8 cellular contexts compared by ENCODE assay signal in the genomic region with DNA sequence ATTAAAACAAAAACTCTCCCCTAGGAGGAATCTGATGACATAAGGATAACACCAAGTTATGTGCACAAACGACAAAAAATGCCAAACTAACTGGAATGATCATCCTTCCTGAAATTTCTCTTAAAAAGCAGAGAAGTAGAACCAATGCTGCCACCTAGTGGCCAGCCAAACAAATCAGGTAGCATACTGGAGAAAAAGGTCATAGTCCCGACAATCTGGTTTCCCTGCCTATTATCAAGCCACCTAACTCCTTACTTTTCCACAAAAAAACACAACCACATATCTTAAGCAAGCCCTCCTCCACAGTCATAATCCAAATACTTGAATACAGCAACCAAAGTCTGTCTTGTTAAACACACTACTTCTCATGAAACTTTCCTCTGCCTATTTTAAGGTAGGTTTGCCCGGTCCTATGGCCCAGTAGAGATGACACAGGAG. TPM values are rescaled to one million over a fixed set of nuclear protein-coding genes. Genes with fewer than 3 reads are reported as not detected.
A peak's percentile ranks its signal among the peaks of the same experiment; 100 is the strongest.
DNase-seq lines count a peak whose midpoint lies in the region; ATAC-seq, FAIRE-seq and TF ChIP-seq lines count a peak whose summit lies in the region.

No MANE protein-coding gene starts in this region.

- ATAC-seq in foreskin keratinocyte, result peak; percentile 18
- ATAC-seq in upper lobe of right lung, result peak; percentile 54
- no peak for ATAC-seq in GM21529 (IDR thresholded peaks at IDR 0.05; ENCODE audit: unreplicated experiment)

- H3K27ac ChIP-seq in foreskin keratinocyte (no peak overlapping the region), parathyroid adenoma (peak overlapping the region; percentile 5), upper lobe of right lung (no peak overlapping the region)

- DNase-seq in COR-L47 (lab: John Stamatoyannopoulos, UW), result peak; percentile 62
- peak; percentile 51 for DNase-seq in RCC 7860 (ENCODE audit: low spot score)
- peak; percentile 37 for DNase-seq in activated T-helper 1 cell treated with Interleukin-2 at 50 U/mL for 16 hours (ENCODE audit: low read depth)
- peak in 1 of 2 donors; percentile 60 for DNase-seq in foreskin keratinocyte
- DNase-seq in upper lobe of right lung, result no peak

- peaks cover 5 to 18% (median 14%) of the 10 kb centered on the region in 3 donors for H3K4me1 Mint-ChIP-seq in IgD-negative memory B cell

- no peak overlapping the region for H3K4me2 ChIP-seq in parathyroid adenoma (ENCODE audit: low read length)

- intact Hi-C loops in upper lobe of right lung (cut with DNase I), result no loop called here

- peak overlapping the region in 1 of 4 donors; percentile 46 for H3K4me3 Mint-ChIP-seq in IgD-negative memory B cell

- no peak overlapping the region for H3K9ac ChIP-seq in parathyroid adenoma

- H3K9me3 ChIP-seq in parathyroid adenoma (ENCODE audit: control insufficient read depth, low read length) (no peaks in the 10 kb centered on the region), upper lobe of right lung (no peaks in the 10 kb centered on the region)

- H3K27me3 ChIP-seq in foreskin keratinocyte (no peaks in the 10 kb centered on the region), parathyroid adenoma (ENCODE audit: control insufficient read depth, insufficient read depth, low read length) (no peaks in the 10 kb centered on the region), upper lobe of right lung (no peaks in the 10 kb centered on the region)

- no peak overlapping the region for H3K4me3 ChIP-seq in parathyroid adenoma (ENCODE audit: low read depth, low read length)
- H3K4me3 ChIP-seq in upper lobe of right lung, result no peak overlapping the region

- peak overlapping the region in 2 of 3 donors; percentile 2 to 63 for H3K27ac Mint-ChIP-seq in IgD-negative memory B cell

- H3K36me3 Mint-ChIP-seq in IgD-negative memory B cell, result peaks cover 4% of the 10 kb centered on the region

- H3K36me3 ChIP-seq in parathyroid adenoma (ENCODE audit: control insufficient read depth, insufficient read depth, low read length) (no peaks in the 10 kb centered on the region), upper lobe of right lung (peaks cover 43% of the 10 kb centered on the region)

- H3K27me3 Mint-ChIP-seq in IgD-negative memory B cell, result no peaks in the 10 kb centered on the region

- peak; percentile 60 for FAIRE-seq in RCC 7860 (lab: Jason Lieb, UNC)

- H2AFZ ChIP-seq in parathyroid adenoma, result no peak overlapping the region

- no peaks in the 10 kb centered on the region for H3K79me2 ChIP-seq in parathyroid adenoma

- peak; percentile 87 for TF ChIP-seq CTCF in foreskin keratinocyte (conservative IDR thresholded peaks at IDR 0.05)
- TF ChIP-seq CTCF in parathyroid adenoma (IDR thresholded peaks at IDR 0.05), result peak; percentile 88
- peak; percentile 89 for TF ChIP-seq CTCF in upper lobe of right lung (IDR thresholded peaks at IDR 0.05)

- no peaks in the 10 kb centered on the region for H3K4me1 ChIP-seq in foreskin keratinocyte
- H3K4me1 ChIP-seq in parathyroid adenoma, result peaks cover 4% of the 10 kb centered on the region
- peaks cover 8% of the 10 kb centered on the region for H3K4me1 ChIP-seq in upper lobe of right lung

- no peaks in the 10 kb centered on the region for H3K9me3 Mint-ChIP-seq in IgD-negative memory B cell

RNA-seq across cellular contexts. Expression of a gene that starts 5.3 kb away (rescaled TPM):
- polyA plus RNA-seq in IgD-negative memory B cell (58.3 TPM), foreskin keratinocyte (25.2 and 27.8 TPM in 2 replicates)
- total RNA-seq in foreskin keratinocyte (22.9 and 23.2 TPM in 2 replicates), upper lobe of right lung (22.1 TPM)

RNA-seq across cellular contexts. Expression of a gene that starts 5.9 kb away (rescaled TPM):
- 19.1 TPM for polyA plus RNA-seq in IgD-negative memory B cell
- 22.5 and 22.9 TPM in 2 replicates for total RNA-seq in foreskin keratinocyte
- 7.0 and 9.3 TPM in 2 replicates for polyA plus RNA-seq in foreskin keratinocyte
- total RNA-seq in upper lobe of right lung, result 23.9 TPM

RNA-seq across cellular contexts. Expression of a gene that starts 13.9 kb away (rescaled TPM):
- polyA plus RNA-seq in IgD-negative memory B cell (0.33 TPM), foreskin keratinocyte (0.03 TPM in 1 of 2 replicates, not detected in the other)
- total RNA-seq in foreskin keratinocyte (not detected in 2 replicates), upper lobe of right lung (not detected)

RNA-seq across cellular contexts. Expression of a gene that starts 24.6 kb away (rescaled TPM):
- polyA plus RNA-seq in IgD-negative memory B cell (not detected), foreskin keratinocyte (not detected in 2 replicates)
- total RNA-seq in foreskin keratinocyte (not detected in 2 replicates), upper lobe of right lung (not detected)

RNA-seq across cellular contexts. Expression of a gene that starts 27.9 kb away (rescaled TPM):
- polyA plus RNA-seq in IgD-negative memory B cell, result 0.76 TPM
- total RNA-seq in foreskin keratinocyte, result 0.17 and 0.28 TPM in 2 replicates
- polyA plus RNA-seq in foreskin keratinocyte, result 0.21 and 0.29 TPM in 2 replicates
- total RNA-seq in upper lobe of right lung, result 1.4 TPM
